ENCODE assay signal across 1 cellular context in genomic region chr20:50455656-50456451, GRCh38.
TF ChIP-seq lines count a peak whose summit lies in the region.

No MANE protein-coding gene starts in this region.

TF ChIP-seq in HepG2, 621 proteins besides CTCF, POLR2A, EP300 and RAD21 (continued from another document and continues in another):
- peak; percentile 82 for TF ChIP-seq E2F1 (CRISPR knock-in tag; IDR thresholded peaks at IDR 0.05)
- TF ChIP-seq ZNF263 (CRISPR knock-in tag; IDR thresholded peaks at IDR 0.05): peak; percentile 79; the same call in 1 of the 2 replicates
- TF ChIP-seq ETV6 (CRISPR knock-in tag; conservative IDR thresholded peaks at IDR 0.05): peak; percentile 99
- TF ChIP-seq CHD2 (IDR thresholded peaks at IDR 0.05; ENCODE audit: low read depth, low read length): no peak
- TF ChIP-seq ZSCAN9 (CRISPR knock-in tag; IDR thresholded peaks at IDR 0.05; ENCODE audit: borderline replicate concordance): peak; percentile 96
- peak; percentile 55; the same call in 1 of the 2 replicates for TF ChIP-seq ZC3H4 (CRISPR knock-in tag; IDR thresholded peaks at IDR 0.05; ENCODE audit: borderline replicate concordance)
- TF ChIP-seq PTBP1 (IDR thresholded peaks at IDR 0.05; ENCODE audit: low read depth, low read length, poor library complexity, severe bottlenecking): peak; percentile 79
- TF ChIP-seq MED8 (CRISPR knock-in tag; IDR thresholded peaks at IDR 0.05; ENCODE audit: insufficient replicate concordance): peak; percentile 99
- peak; percentile 93 for TF ChIP-seq TCF7 (IDR thresholded peaks at IDR 0.05; ENCODE audit: low read depth)
- peak; percentile 96 for TF ChIP-seq ZBTB7A (CRISPR knock-in tag; IDR thresholded peaks at IDR 0.05)
- TF ChIP-seq TSC22D2 (CRISPR knock-in tag; IDR thresholded peaks at IDR 0.05; ENCODE audit: borderline replicate concordance): peak; percentile 85; the same call in 1 of the 2 replicates
- peak; percentile 78 for TF ChIP-seq GABPB1 (CRISPR knock-in tag; IDR thresholded peaks at IDR 0.05)
- TF ChIP-seq STAT5B (CRISPR knock-in tag; IDR thresholded peaks at IDR 0.05): peak; percentile 96
- TF ChIP-seq ZNF121 (CRISPR knock-in tag; IDR thresholded peaks at IDR 0.05): peak; percentile 83
- TF ChIP-seq DPF2 (CRISPR knock-in tag; IDR thresholded peaks at IDR 0.05; ENCODE audit: borderline replicate concordance, low read depth): peak; percentile 98
- TF ChIP-seq ZBTB38 (CRISPR knock-in tag; IDR thresholded peaks at IDR 0.05): peak; percentile 68; the same call in 1 of the 2 replicates
- TF ChIP-seq ZNF446 (CRISPR knock-in tag; IDR thresholded peaks at IDR 0.05): peak; percentile 59
- no peak for TF ChIP-seq ELF4 (CRISPR knock-in tag; IDR thresholded peaks at IDR 0.05; ENCODE audit: borderline replicate concordance)
- TF ChIP-seq THYN1 (CRISPR knock-in tag; IDR thresholded peaks at IDR 0.05; ENCODE audit: borderline replicate concordance, low read depth): no peak
- no peak for TF ChIP-seq ARID2 (CRISPR knock-in tag; IDR thresholded peaks at IDR 0.05; ENCODE audit: borderline replicate concordance)
- TF ChIP-seq ZNF749 (CRISPR knock-in tag; IDR thresholded peaks at IDR 0.05; ENCODE audit: borderline replicate concordance): peak; percentile 74
- peak; percentile 96 for TF ChIP-seq ZBTB42 (CRISPR knock-in tag; IDR thresholded peaks at IDR 0.05)
- no peak for TF ChIP-seq CREB3 (CRISPR knock-in tag; IDR thresholded peaks at IDR 0.05)
- TF ChIP-seq ATRX (CRISPR knock-in tag; IDR thresholded peaks at IDR 0.05; ENCODE audit: borderline replicate concordance): no peak
- no peak for TF ChIP-seq ZNF10 (CRISPR knock-in tag; IDR thresholded peaks at IDR 0.05; ENCODE audit: borderline replicate concordance, low read depth)
- no peak for TF ChIP-seq ARNT (IDR thresholded peaks at IDR 0.05)
- no peak for TF ChIP-seq ZNF513 (CRISPR knock-in tag; conservative IDR thresholded peaks at IDR 0.05)
- no peak for TF ChIP-seq TBL1XR1 (IDR thresholded peaks at IDR 0.05; ENCODE audit: borderline replicate concordance, low read length, partially characterized antibody)
- TF ChIP-seq SMAD9 (CRISPR knock-in tag; IDR thresholded peaks at IDR 0.05): peak; percentile 32; the same call in 1 of the 2 replicates
- no peak for TF ChIP-seq RBM22 (optimal IDR thresholded peaks at IDR 0.05; ENCODE audit: low read length)
- TF ChIP-seq NR2F1 (CRISPR knock-in tag; IDR thresholded peaks at IDR 0.05): peak in 1 of 2 experiments; percentile 96; a peak in 2 of 4 replicates
- TF ChIP-seq KDM1A (CRISPR knock-in tag; IDR thresholded peaks at IDR 0.05): peak; percentile 50; the same call in 1 of the 2 replicates
- peak; percentile 84; the same call in 1 of the 2 replicates for TF ChIP-seq RARG (CRISPR knock-in tag; IDR thresholded peaks at IDR 0.05; ENCODE audit: low read depth)
- peak; percentile 98 for TF ChIP-seq HDAC2 (CRISPR knock-in tag; IDR thresholded peaks at IDR 0.05)
- peak; percentile 96 for TF ChIP-seq TFAP4 (IDR thresholded peaks at IDR 0.05; ENCODE audit: borderline replicate concordance, low read depth)
- peak; percentile 98 for TF ChIP-seq NR2F2 (IDR thresholded peaks at IDR 0.05; ENCODE audit: borderline replicate concordance, low read depth)
- TF ChIP-seq, protein P1, sequence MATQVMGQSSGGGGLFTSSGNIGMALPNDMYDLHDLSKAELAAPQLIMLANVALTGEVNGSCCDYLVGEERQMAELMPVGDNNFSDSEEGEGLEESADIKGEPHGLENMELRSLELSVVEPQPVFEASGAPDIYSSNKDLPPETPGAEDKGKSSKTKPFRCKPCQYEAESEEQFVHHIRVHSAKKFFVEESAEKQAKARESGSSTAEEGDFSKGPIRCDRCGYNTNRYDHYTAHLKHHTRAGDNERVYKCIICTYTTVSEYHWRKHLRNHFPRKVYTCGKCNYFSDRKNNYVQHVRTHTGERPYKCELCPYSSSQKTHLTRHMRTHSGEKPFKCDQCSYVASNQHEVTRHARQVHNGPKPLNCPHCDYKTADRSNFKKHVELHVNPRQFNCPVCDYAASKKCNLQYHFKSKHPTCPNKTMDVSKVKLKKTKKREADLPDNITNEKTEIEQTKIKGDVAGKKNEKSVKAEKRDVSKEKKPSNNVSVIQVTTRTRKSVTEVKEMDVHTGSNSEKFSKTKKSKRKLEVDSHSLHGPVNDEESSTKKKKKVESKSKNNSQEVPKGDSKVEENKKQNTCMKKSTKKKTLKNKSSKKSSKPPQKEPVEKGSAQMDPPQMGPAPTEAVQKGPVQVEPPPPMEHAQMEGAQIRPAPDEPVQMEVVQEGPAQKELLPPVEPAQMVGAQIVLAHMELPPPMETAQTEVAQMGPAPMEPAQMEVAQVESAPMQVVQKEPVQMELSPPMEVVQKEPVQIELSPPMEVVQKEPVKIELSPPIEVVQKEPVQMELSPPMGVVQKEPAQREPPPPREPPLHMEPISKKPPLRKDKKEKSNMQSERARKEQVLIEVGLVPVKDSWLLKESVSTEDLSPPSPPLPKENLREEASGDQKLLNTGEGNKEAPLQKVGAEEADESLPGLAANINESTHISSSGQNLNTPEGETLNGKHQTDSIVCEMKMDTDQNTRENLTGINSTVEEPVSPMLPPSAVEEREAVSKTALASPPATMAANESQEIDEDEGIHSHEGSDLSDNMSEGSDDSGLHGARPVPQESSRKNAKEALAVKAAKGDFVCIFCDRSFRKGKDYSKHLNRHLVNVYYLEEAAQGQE (IDR thresholded peaks at IDR 0.05; ENCODE audit: borderline replicate concordance in 1 of 2, low read depth in 1 of 2, low read length in 2 of 2): peak in 1 of 2 experiments; percentile 74; a peak in 1 of 4 replicates
- TF ChIP-seq, protein P2, sequence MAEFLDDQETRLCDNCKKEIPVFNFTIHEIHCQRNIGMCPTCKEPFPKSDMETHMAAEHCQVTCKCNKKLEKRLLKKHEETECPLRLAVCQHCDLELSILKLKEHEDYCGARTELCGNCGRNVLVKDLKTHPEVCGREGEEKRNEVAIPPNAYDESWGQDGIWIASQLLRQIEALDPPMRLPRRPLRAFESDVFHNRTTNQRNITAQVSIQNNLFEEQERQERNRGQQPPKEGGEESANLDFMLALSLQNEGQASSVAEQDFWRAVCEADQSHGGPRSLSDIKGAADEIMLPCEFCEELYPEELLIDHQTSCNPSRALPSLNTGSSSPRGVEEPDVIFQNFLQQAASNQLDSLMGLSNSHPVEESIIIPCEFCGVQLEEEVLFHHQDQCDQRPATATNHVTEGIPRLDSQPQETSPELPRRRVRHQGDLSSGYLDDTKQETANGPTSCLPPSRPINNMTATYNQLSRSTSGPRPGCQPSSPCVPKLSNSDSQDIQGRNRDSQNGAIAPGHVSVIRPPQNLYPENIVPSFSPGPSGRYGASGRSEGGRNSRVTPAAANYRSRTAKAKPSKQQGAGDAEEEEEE (CRISPR knock-in tag; IDR thresholded peaks at IDR 0.05; ENCODE audit: borderline replicate concordance): peak; percentile 89
- no peak for TF ChIP-seq ISX (CRISPR knock-in tag; conservative IDR thresholded peaks at IDR 0.05)
- TF ChIP-seq, protein P3, sequence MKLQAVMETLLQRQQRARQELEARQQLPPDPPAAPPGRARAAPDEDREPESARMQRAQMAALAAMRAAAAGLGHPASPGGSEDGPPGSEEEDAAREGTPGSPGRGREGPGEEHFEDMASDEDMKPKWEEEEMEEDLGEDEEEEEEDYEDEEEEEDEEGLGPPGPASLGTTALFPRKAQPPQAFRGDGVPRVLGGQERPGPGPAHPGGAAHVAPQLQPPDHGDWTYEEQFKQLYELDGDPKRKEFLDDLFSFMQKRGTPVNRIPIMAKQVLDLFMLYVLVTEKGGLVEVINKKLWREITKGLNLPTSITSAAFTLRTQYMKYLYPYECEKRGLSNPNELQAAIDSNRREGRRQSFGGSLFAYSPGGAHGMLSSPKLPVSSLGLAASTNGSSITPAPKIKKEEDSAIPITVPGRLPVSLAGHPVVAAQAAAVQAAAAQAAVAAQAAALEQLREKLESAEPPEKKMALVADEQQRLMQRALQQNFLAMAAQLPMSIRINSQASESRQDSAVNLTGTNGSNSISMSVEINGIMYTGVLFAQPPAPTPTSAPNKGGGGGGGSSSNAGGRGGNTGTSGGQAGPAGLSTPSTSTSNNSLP (IDR thresholded peaks at IDR 0.05; ENCODE audit: low read depth, low read length): no peak
- TF ChIP-seq YEATS4 (CRISPR knock-in tag; IDR thresholded peaks at IDR 0.05; ENCODE audit: borderline replicate concordance): peak; percentile 93
- TF ChIP-seq, protein P4, sequence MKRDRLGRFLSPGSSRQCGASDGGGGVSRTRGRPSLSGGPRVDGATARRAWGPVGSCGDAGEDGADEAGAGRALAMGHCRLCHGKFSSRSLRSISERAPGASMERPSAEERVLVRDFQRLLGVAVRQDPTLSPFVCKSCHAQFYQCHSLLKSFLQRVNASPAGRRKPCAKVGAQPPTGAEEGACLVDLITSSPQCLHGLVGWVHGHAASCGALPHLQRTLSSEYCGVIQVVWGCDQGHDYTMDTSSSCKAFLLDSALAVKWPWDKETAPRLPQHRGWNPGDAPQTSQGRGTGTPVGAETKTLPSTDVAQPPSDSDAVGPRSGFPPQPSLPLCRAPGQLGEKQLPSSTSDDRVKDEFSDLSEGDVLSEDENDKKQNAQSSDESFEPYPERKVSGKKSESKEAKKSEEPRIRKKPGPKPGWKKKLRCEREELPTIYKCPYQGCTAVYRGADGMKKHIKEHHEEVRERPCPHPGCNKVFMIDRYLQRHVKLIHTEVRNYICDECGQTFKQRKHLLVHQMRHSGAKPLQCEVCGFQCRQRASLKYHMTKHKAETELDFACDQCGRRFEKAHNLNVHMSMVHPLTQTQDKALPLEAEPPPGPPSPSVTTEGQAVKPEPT (CRISPR knock-in tag; IDR thresholded peaks at IDR 0.05; ENCODE audit: low read depth): peak; percentile 46
- TF ChIP-seq ZNF367 (CRISPR knock-in tag; IDR thresholded peaks at IDR 0.05; ENCODE audit: borderline replicate concordance): peak; percentile 91; the same call in 1 of the 2 replicates
- TF ChIP-seq TCF12 (IDR thresholded peaks at IDR 0.05): no peak
- TF ChIP-seq TCF12 (CRISPR knock-in tag; IDR thresholded peaks at IDR 0.05): peak; percentile 94
- TF ChIP-seq ZFP82 (CRISPR knock-in tag; IDR thresholded peaks at IDR 0.05; ENCODE audit: borderline replicate concordance): 0 out of 2 replicates have a peak, but pooled peaks have one; percentile 70
- peak; percentile 60; the same call in 1 of the 2 replicates for TF ChIP-seq ZNF143 (CRISPR knock-in tag; IDR thresholded peaks at IDR 0.05)
- TF ChIP-seq AKAP8 (CRISPR knock-in tag; IDR thresholded peaks at IDR 0.05): peak; percentile 97
- TF ChIP-seq ZMAT3 (CRISPR knock-in tag; conservative IDR thresholded peaks at IDR 0.05): peak; percentile 84; the same call in 1 of the 2 replicates
- TF ChIP-seq MIXL1 (CRISPR knock-in tag; IDR thresholded peaks at IDR 0.05): peak; percentile 73
- peak; percentile 38 for TF ChIP-seq ZNF709 (CRISPR knock-in tag; IDR thresholded peaks at IDR 0.05)
- TF ChIP-seq FOXO1 (CRISPR knock-in tag; IDR thresholded peaks at IDR 0.05): peak; percentile 98
- TF ChIP-seq, protein P5, sequence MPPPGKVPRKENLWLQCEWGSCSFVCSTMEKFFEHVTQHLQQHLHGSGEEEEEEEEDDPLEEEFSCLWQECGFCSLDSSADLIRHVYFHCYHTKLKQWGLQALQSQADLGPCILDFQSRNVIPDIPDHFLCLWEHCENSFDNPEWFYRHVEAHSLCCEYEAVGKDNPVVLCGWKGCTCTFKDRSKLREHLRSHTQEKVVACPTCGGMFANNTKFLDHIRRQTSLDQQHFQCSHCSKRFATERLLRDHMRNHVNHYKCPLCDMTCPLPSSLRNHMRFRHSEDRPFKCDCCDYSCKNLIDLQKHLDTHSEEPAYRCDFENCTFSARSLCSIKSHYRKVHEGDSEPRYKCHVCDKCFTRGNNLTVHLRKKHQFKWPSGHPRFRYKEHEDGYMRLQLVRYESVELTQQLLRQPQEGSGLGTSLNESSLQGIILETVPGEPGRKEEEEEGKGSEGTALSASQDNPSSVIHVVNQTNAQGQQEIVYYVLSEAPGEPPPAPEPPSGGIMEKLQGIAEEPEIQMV (CRISPR knock-in tag; IDR thresholded peaks at IDR 0.05; ENCODE audit: low read depth): 0 out of 2 replicates have a peak, but pooled peaks have one; percentile 77
- TF ChIP-seq ZNF766 (CRISPR knock-in tag; IDR thresholded peaks at IDR 0.05; ENCODE audit: borderline replicate concordance): peak; percentile 84
- peak; percentile 76; the same call in 1 of the 2 replicates for TF ChIP-seq FOXK1 (CRISPR knock-in tag; IDR thresholded peaks at IDR 0.05; ENCODE audit: borderline replicate concordance, low read depth)
- TF ChIP-seq PHF20 (CRISPR knock-in tag; IDR thresholded peaks at IDR 0.05): no peak
- peak; percentile 78; the same call in 1 of the 2 replicates for TF ChIP-seq ZNF713 (CRISPR knock-in tag; IDR thresholded peaks at IDR 0.05)
- TF ChIP-seq KDM5B (CRISPR knock-in tag; IDR thresholded peaks at IDR 0.05; ENCODE audit: borderline replicate concordance): peak; percentile 42
- peak; percentile 45; the same call in 1 of the 2 replicates for TF ChIP-seq ZNF510 (CRISPR knock-in tag; IDR thresholded peaks at IDR 0.05; ENCODE audit: low read depth)
